Comparison of ENCODE assay signal across 22 cellular contexts in the genomic region with DNA sequence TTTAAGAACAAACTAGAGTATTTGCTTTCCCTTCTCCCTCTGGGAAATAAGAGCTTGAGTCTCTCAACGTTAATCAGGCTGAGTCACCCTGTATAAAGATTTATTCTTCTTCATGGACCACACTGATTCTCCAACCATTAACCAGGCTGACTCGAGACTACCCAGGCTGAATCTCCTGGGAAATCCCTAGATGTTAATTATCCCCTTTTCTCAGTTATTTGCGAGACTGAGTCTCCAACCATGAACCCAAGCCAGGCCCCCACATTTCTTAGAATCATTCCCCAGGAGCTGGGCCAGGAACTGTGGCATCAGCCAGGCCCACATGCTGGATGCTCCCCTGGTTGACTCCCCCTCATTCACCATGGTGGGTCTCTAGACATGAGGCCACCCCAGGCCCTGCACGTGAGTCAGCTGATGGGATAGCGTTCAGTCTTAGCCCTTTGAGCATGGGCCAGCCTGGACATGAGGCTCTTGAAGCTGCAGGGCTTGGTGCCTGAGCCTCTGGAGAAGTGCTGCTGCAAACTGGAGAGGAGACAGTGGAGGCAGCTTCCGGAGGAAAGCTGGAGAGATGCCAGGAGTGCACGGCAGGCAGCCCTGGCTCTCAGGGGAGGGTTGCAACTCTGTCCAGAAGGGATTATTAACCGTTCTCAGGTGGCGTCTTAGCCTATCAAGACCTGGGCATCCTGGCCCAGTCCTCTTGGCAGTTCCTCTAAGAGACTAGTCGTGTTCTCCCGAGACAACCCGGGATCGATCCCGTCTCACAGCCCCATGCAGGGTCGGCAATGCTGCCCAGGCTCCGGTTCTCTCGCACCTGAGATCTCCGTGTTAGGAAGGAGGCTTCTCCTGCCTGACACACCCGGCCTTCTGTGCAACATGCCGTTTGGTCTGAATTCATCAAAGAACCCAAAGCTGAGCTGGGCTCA.
DNase-seq lines count a peak whose midpoint lies in the region; ATAC-seq and TF ChIP-seq lines count a peak whose summit lies in the region.
"Had no signal": no experiment of that assay in that cellular context is flagged by ENCODE, and none has a peak within 500 bp of the region (broad histone marks: within the 10 kb centered on the region; RNA-seq: fewer than 3 reads in every experiment).

No MANE protein-coding gene starts in this region.

- no peak for TF ChIP-seq CTCF in right atrium auricular region (IDR thresholded peaks at IDR 0.05)
- TF ChIP-seq CTCF in nephron (IDR thresholded peaks at IDR 0.05; ENCODE audit: unreplicated experiment in 3 of 3), result no peak

- ATAC-seq in Right ventricle myocardium superior (ENCODE audit: poor library complexity) (no peak), aorta (ENCODE audit: low FRiP score) (peak; percentile 70), GM21717 (IDR thresholded peaks at IDR 0.05; ENCODE audit: unreplicated experiment) (no peak), GM21360 (IDR thresholded peaks at IDR 0.05; ENCODE audit: unreplicated experiment) (no peak)
- ATAC-seq: activated CD4-positive, alpha-beta T cell treated with anti-CD3 and anti-CD28 coated beads for 36 hours; left colon; naive thymus-derived CD8-positive, alpha-beta T cell had no signal

- H3K27me3 ChIP-seq in right atrium auricular region (no peaks in the 10 kb centered on the region), aorta (ENCODE audit: control insufficient read depth in 1 of 2, insufficient read depth in 2 of 2, low read length in 1 of 2) (no peaks in the 10 kb centered on the region)
- H3K27me3 ChIP-seq: pancreas, upper lobe of right lung had no signal

- WGBS in aorta, 2 donors, result 73 to 77% methylated on average over 20 of the region's 20 CpGs

- H3K4me3 ChIP-seq in right atrium auricular region (no peak overlapping the region), aorta (ENCODE audit: low read length in 2 of 2) (no peak overlapping the region)
- H3K4me3 ChIP-seq: adrenal gland, pancreas, upper lobe of right lung had no signal

- no peak overlapping the region for H3K4me3 Mint-ChIP-seq in nephron
- H3K4me3 Mint-ChIP-seq: activated CD4-positive, alpha-beta T cell treated with anti-CD3 and anti-CD28 coated beads for 36 hours; activated T-cell treated with anti-CD3 and anti-CD28 coated beads, Interleukin-2, amount 50 U/mL, for 24 hours; CD14-positive monocyte; naive thymus-derived CD8-positive, alpha-beta T cell had no signal

- H3K9me3 ChIP-seq in right atrium auricular region, result no peaks in the 10 kb centered on the region
- no peaks in the 10 kb centered on the region for H3K9me3 ChIP-seq in aorta (ENCODE audit: control insufficient read depth, low read length)
- H3K9me3 ChIP-seq: adrenal gland, pancreas, upper lobe of right lung had no signal

- peak overlapping the region in 2 of 3 experiments; percentile 51 to 54 for H3K27ac Mint-ChIP-seq in nephron
- H3K27ac Mint-ChIP-seq: activated CD4-positive, alpha-beta T cell treated with anti-CD3 and anti-CD28 coated beads for 36 hours; activated T-cell treated with anti-CD3 and anti-CD28 coated beads, Interleukin-2, amount 50 U/mL, for 24 hours; CD14-positive monocyte; naive thymus-derived CD8-positive, alpha-beta T cell had no signal

- H3K27ac ChIP-seq in right atrium auricular region (no peak overlapping the region), aorta (ENCODE audit: low read depth in 1 of 2, low read length in 2 of 2) (no peak overlapping the region)
- H3K27ac ChIP-seq: adrenal gland, pancreas, upper lobe of right lung had no signal

- peak; percentile 57 for DNase-seq in Right ventricle myocardium superior
- DNase-seq in right atrium auricular region (ENCODE audit: low spot score), result no peak
- peak; percentile 14 for DNase-seq in NCI-H69 (lab: John Stamatoyannopoulos, UW)
- peak in 1 of 2 donors; percentile 65 for DNase-seq in aorta
- no peak for DNase-seq in NCI-H1436 (lab: John Stamatoyannopoulos, UW)
- DNase-seq: activated CD4-positive, alpha-beta T cell treated with anti-CD3 and anti-CD28 coated beads for 36 hours; activated CD8-positive, alpha-beta memory T cell treated with anti-CD3 and anti-CD28 coated beads for 24 hours; activated T-cell treated with anti-CD3 and anti-CD28 coated beads, Interleukin-2, amount 50 U/mL, for 24 hours; adrenal gland; dermis blood vessel endothelial cell; left colon; naive thymus-derived CD8-positive, alpha-beta T cell; NCI-H1092 treated with DMSO at 0.1 percent for 48 hours; NCI-H748 treated with DMSO at 0.1 percent for 48 hours; pancreas; SIG-M5; T-helper 1 cell; upper lobe of right lung had no signal

- intact Hi-C loops in Right ventricle myocardium superior (cut with DNase I) (no loop called here), aorta (cut with DNase I) (no loop called here)

- H3K4me1 Mint-ChIP-seq in nephron, result peaks cover 14% of the 10 kb centered on the region
- H3K4me1 Mint-ChIP-seq: activated CD4-positive, alpha-beta T cell treated with anti-CD3 and anti-CD28 coated beads for 36 hours had no signal

- H3K4me1 ChIP-seq in right atrium auricular region (no peaks in the 10 kb centered on the region), aorta (ENCODE audit: control insufficient read depth in 1 of 2, insufficient read depth in 2 of 2, low read length in 2 of 2) (no peaks in the 10 kb centered on the region)
- H3K4me1 ChIP-seq: adrenal gland, pancreas, upper lobe of right lung had no signal

- no peaks in the 10 kb centered on the region for H3K36me3 ChIP-seq in right atrium auricular region
- no peaks in the 10 kb centered on the region for H3K36me3 ChIP-seq in aorta (ENCODE audit: control insufficient read depth in 1 of 2, insufficient read depth in 2 of 2, low read length in 1 of 2)
- H3K36me3 ChIP-seq: adrenal gland, pancreas, upper lobe of right lung had no signal

- peaks cover 30% of the 10 kb centered on the region for H3K27me3 Mint-ChIP-seq in nephron (ENCODE audit: low read depth)

- no peaks in the 10 kb centered on the region for H3K36me3 Mint-ChIP-seq in nephron (ENCODE audit: low read depth)
- H3K36me3 Mint-ChIP-seq: CD14-positive monocyte; naive thymus-derived CD8-positive, alpha-beta T cell had no signal

- H3K9me3 Mint-ChIP-seq in nephron, result peaks cover 7% of the 10 kb centered on the region
- H3K9me3 Mint-ChIP-seq: activated T-cell treated with anti-CD3 and anti-CD28 coated beads, Interleukin-2, amount 50 U/mL, for 24 hours; naive thymus-derived CD8-positive, alpha-beta T cell had no signal

Comparison
In these comparisons a context has a peak if more than half of its experiments do, and no peak if none do; other contexts are left out.
1. DNase-seq: peak in Right ventricle myocardium superior (single experiment) and NCI-H69 (single experiment); none in right atrium auricular region (single experiment) and NCI-H1436 (single experiment).